In genomic region chr13:29595380-29596063, GRCh38 we compare ENCODE assay signal across 8 cellular contexts. TPM values are rescaled to one million over a fixed set of nuclear protein-coding genes. Genes with fewer than 3 reads are reported as not detected.
DNase-seq lines count a peak whose midpoint lies in the region; ATAC-seq, FAIRE-seq and TF ChIP-seq lines count a peak whose summit lies in the region.

SLC7A1 (minus strand) TSS chr13:29595688; CDS start chr13:29536188, 59,500 bp downstream.

- H3K27ac Mint-ChIP-seq in progenitor cell of endocrine pancreas: peak within 1 kb of the TSS; percentile 93

- peak; percentile 86 for FAIRE-seq in GM12892 (lab: Jason Lieb, UNC)

- H3K4me1 ChIP-seq in adrenal gland (replicated peaks in 1 of 2) (peaks cover 0 to 12% of the 10 kb centered on the region in 2 donors), left ventricle myocardium inferior (peaks cover 22% of the 10 kb centered on the region)

- peak; percentile 89 for DNase-seq in GM12892 (ENCODE audit: insufficient read length)
- peak; percentile 71 for DNase-seq in NCI-H1105 treated with DMSO at 0.1 percent for 48 hours (lab: John Stamatoyannopoulos, UW)
- DNase-seq in adrenal gland: peak; percentile 63 to 84 (median 76)
- DNase-seq in left ventricle myocardium inferior: peak; percentile 73
- DNase-seq in progenitor cell of endocrine pancreas (ENCODE audit: low spot score, unreplicated experiment): peak; percentile 70
- peak; percentile 61 for DNase-seq in ureter (ENCODE audit: low spot score)

- H3K9me3 Mint-ChIP-seq in progenitor cell of endocrine pancreas (ENCODE audit: low read depth): no peaks in the 10 kb centered on the region

- H3K27ac ChIP-seq in adrenal gland: peak within 1 kb of the TSS in 4 of 5 donors; percentile 14 to 91 (median 76)
- H3K27ac ChIP-seq in left ventricle myocardium inferior (replicated peaks): peak within 1 kb of the TSS; percentile 79

- TF ChIP-seq POLR2A in GM12892 (IDR thresholded peaks at IDR 0.05; ENCODE audit: low read depth, low read length) (no peak; the same call in none of the 2 replicates), adrenal gland (IDR thresholded peaks at IDR 0.05) (no peak)

- no peak for TF ChIP-seq CTCF in adrenal gland (IDR thresholded peaks at IDR 0.05)
- no peak for TF ChIP-seq CTCF in left ventricle myocardium inferior (IDR thresholded peaks at IDR 0.05; ENCODE audit: borderline replicate concordance)
- TF ChIP-seq CTCF in progenitor cell of endocrine pancreas (IDR thresholded peaks at IDR 0.05; ENCODE audit: unreplicated experiment): no peak

- peaks cover 41% of the 10 kb centered on the region for H3K27me3 Mint-ChIP-seq in progenitor cell of endocrine pancreas

- H3K36me3 ChIP-seq in adrenal gland (replicated peaks in 1 of 2): no peaks in the 10 kb centered on the region
- H3K36me3 ChIP-seq in left ventricle myocardium inferior: no peaks in the 10 kb centered on the region

- H3K27me3 ChIP-seq in adrenal gland: no peaks in the 10 kb centered on the region
- H3K27me3 ChIP-seq in left ventricle myocardium inferior (ENCODE audit: low read depth): peaks cover 4% of the 10 kb centered on the region

- WGBS in adrenal gland, 4 donors: 0 to 1% (median 0%) methylated on average over 2 to 98 of the region's 98 CpGs

- intact Hi-C loops in T-helper 1 cell treated with Interleukin-12 subunit alpha and Interleukin-12 subunit beta and Interleukin-4 antibody, amounts not matched to agents 30 ng/mL and 1 ng/mL, for 36 hours (cut with micrococcal nuclease): loop anchor here (1.0 to 10.0 kb wide), 14 partner anchors 52 to 1971 kb away; partner anchors contain the start of genes HMGB1, KATNAL1, LNX2 and POLR1D
- intact Hi-C loops in adrenal gland (cut with DNase I): no loop called here
- intact Hi-C loops in left ventricle myocardium inferior (cut with micrococcal nuclease): no loop called here

- peaks cover 4% of the 10 kb centered on the region for H3K4me1 Mint-ChIP-seq in progenitor cell of endocrine pancreas (ENCODE audit: low read depth)

- peak within 1 kb of the TSS; percentile 84 for H3K4me3 Mint-ChIP-seq in progenitor cell of endocrine pancreas (ENCODE audit: low read depth)

- ATAC-seq in HG02678 (IDR thresholded peaks at IDR 0.05; ENCODE audit: unreplicated experiment): peak; percentile 87

- H3K9me3 ChIP-seq in adrenal gland (replicated peaks in 1 of 3): no peaks in the 10 kb centered on the region
- H3K9me3 ChIP-seq in left ventricle myocardium inferior (replicated peaks): no peaks in the 10 kb centered on the region

- H3K36me3 Mint-ChIP-seq in progenitor cell of endocrine pancreas (ENCODE audit: insufficient read depth): no peaks in the 10 kb centered on the region

- H3K4me3 ChIP-seq in adrenal gland (peak within 1 kb of the TSS in 3 of 4 donors; percentile 1 to 99 (median 59)), left ventricle myocardium inferior (peak within 1 kb of the TSS; percentile 82)

RNA-seq across cellular contexts. Expression of gene SLC7A1, which starts in this region (rescaled TPM):
- polyA plus RNA-seq in GM12892 (2012; ENCODE audit: missing spikeins): 13.4 TPM
- 79.3 and 84.3 TPM in 2 replicates for total RNA-seq in T-helper 1 cell treated with Interleukin-12 subunit alpha and Interleukin-12 subunit beta and Interleukin-4 antibody, amounts not matched to agents 30 ng/mL and 1 ng/mL, for 36 hours
- total RNA-seq in adrenal gland (10 to 100 TPM in 3 of 8 donors, 1 to 10 TPM in 5; 2.2 to 87.6 (median 6.2) TPM), left ventricle myocardium inferior (10.3 TPM), progenitor cell of endocrine pancreas (28.9 and 31.3 TPM in 2 replicates), ureter (84.8 TPM)
- polyA plus RNA-seq in adrenal gland: 10 to 100 TPM in 1 of 3 donors, 1 to 10 TPM in 2; 2.8 to 48.5 (median 3.1) TPM

Comparison
In these comparisons a context has a peak if more than half of its experiments do, and no peak if none do; other contexts are left out.
1. Peak in every context shown above with its lines: DNase-seq, ATAC-seq, H3K4me3 ChIP-seq and H3K27ac ChIP-seq.